In genomic region chr10:6589287-6590094, GRCh38 we compare ENCODE assay signal across 26 cellular contexts. TPM values are rescaled to one million over a fixed set of nuclear protein-coding genes. Genes with fewer than 3 reads are reported as not detected.
DNase-seq lines count a peak whose midpoint lies in the region; ATAC-seq, FAIRE-seq and TF ChIP-seq lines count a peak whose summit lies in the region.
"Had no signal": no experiment of that assay in that cellular context is flagged by ENCODE, and none has a peak within 500 bp of the region (broad histone marks: within the 10 kb centered on the region; RNA-seq: fewer than 3 reads in every experiment).

No MANE protein-coding gene starts in this region.

- H3K27me3 Mint-ChIP-seq in activated T-cell treated with anti-CD3 and anti-CD28 coated beads, Interleukin-2, amount 50 U/mL, for 24 hours = no peaks in the 10 kb centered on the region
- no peaks in the 10 kb centered on the region for H3K27me3 Mint-ChIP-seq in activated naive CD8-positive, alpha-beta T cell treated with anti-CD3 and anti-CD28 coated beads, Interleukin-2, amount 10 ng/mL, durations not matched to agents 7 days and 5 days

- H3K9me2 ChIP-seq in Karpas-422 (replicated peaks; ENCODE audit: insufficient read depth, low read length) = no peaks in the 10 kb centered on the region

- no peak overlapping the region for H3K4me2 ChIP-seq in Karpas-422 (ENCODE audit: low read depth, low read length, poor library complexity, severe bottlenecking)

- no peak for FAIRE-seq in small intestine (lab: Jason Lieb, UNC)

- no peaks in the 10 kb centered on the region for H3K27me3 ChIP-seq in Karpas-422 (ENCODE audit: low read length)
- H3K27me3 ChIP-seq in psoas muscle (ENCODE audit: insufficient read depth in 3 of 3, low read length in 2 of 3) = no peaks in the 10 kb centered on the region
- H3K27me3 ChIP-seq in small intestine (ENCODE audit: control insufficient read depth in 2 of 2, insufficient read depth in 2 of 2, low read length in 2 of 2) = no peaks in the 10 kb centered on the region
- H3K27me3 ChIP-seq: transverse colon had no signal

- intact Hi-C loops in psoas muscle (cut with DNase I) = no loop called here

- H3K9me3 Mint-ChIP-seq in activated T-cell treated with anti-CD3 and anti-CD28 coated beads, Interleukin-2, amount 50 U/mL, for 24 hours = no peaks in the 10 kb centered on the region
- no peaks in the 10 kb centered on the region for H3K9me3 Mint-ChIP-seq in activated naive CD8-positive, alpha-beta T cell treated with anti-CD3 and anti-CD28 coated beads, Interleukin-2, amount 10 ng/mL, durations not matched to agents 7 days and 5 days
- H3K9me3 Mint-ChIP-seq: brain, H9, IgD-negative memory B cell had no signal

- H3K27ac ChIP-seq in Karpas-422 (ENCODE audit: low read length) = no peak overlapping the region
- H3K27ac ChIP-seq in psoas muscle = no peak overlapping the region
- no peak overlapping the region for H3K27ac ChIP-seq in small intestine (ENCODE audit: low read depth in 1 of 2, low read length in 1 of 2)
- H3K27ac ChIP-seq: transverse colon, VCaP had no signal

- H3K4me1 Mint-ChIP-seq in activated T-cell treated with anti-CD3 and anti-CD28 coated beads, Interleukin-2, amount 50 U/mL, for 24 hours (ENCODE audit: low read depth) = peaks cover 97% of the 10 kb centered on the region
- peaks cover 78% of the 10 kb centered on the region for H3K4me1 Mint-ChIP-seq in activated naive CD8-positive, alpha-beta T cell treated with anti-CD3 and anti-CD28 coated beads, Interleukin-2, amount 10 ng/mL, durations not matched to agents 7 days and 5 days
- H3K4me1 Mint-ChIP-seq: nephron had no signal

- H3K36me3 Mint-ChIP-seq in activated T-cell treated with anti-CD3 and anti-CD28 coated beads, Interleukin-2, amount 50 U/mL, for 24 hours (ENCODE audit: low read depth) = peaks cover 93% of the 10 kb centered on the region
- peaks cover 65% of the 10 kb centered on the region for H3K36me3 Mint-ChIP-seq in activated naive CD8-positive, alpha-beta T cell treated with anti-CD3 and anti-CD28 coated beads, Interleukin-2, amount 10 ng/mL, durations not matched to agents 7 days and 5 days
- H3K36me3 Mint-ChIP-seq: brain, IgD-negative memory B cell had no signal

- H3K27ac Mint-ChIP-seq in activated T-cell treated with anti-CD3 and anti-CD28 coated beads, Interleukin-2, amount 50 U/mL, for 24 hours = peak overlapping the region; percentile 95
- H3K27ac Mint-ChIP-seq in activated naive CD8-positive, alpha-beta T cell treated with anti-CD3 and anti-CD28 coated beads, Interleukin-2, amount 10 ng/mL, durations not matched to agents 7 days and 5 days = peak overlapping the region; percentile 83
- H3K27ac Mint-ChIP-seq: brain, H9, IgD-negative memory B cell, nephron had no signal

- 59 to 64% (median 60%) methylated on average over 11 of the region's 11 CpGs for WGBS in psoas muscle, 3 donors
- 72 to 87% (median 81%) methylated on average over 11 of the region's 11 CpGs for WGBS in small intestine, 3 donors

- H4K20me1 ChIP-seq in Karpas-422 (ENCODE audit: insufficient read depth, low read depth, low read length) = no peaks in the 10 kb centered on the region

- no peak for TF ChIP-seq CTCF in psoas muscle (IDR thresholded peaks at IDR 0.05)

- no peak overlapping the region for H3K4me3 ChIP-seq in Karpas-422 (ENCODE audit: low read length)
- H3K4me3 ChIP-seq in psoas muscle = no peak overlapping the region
- H3K4me3 ChIP-seq in small intestine (ENCODE audit: low read depth in 1 of 2, low read length in 2 of 2) = no peak overlapping the region
- H3K4me3 ChIP-seq: transverse colon had no signal

- no peaks in the 10 kb centered on the region for H3K36me3 ChIP-seq in Karpas-422 (ENCODE audit: insufficient read depth, low read length)
- peaks cover 0 to 65% of the 10 kb centered on the region in 2 donors for H3K36me3 ChIP-seq in psoas muscle (ENCODE audit: insufficient read depth in 1 of 2, low read depth in 1 of 2)
- no peaks in the 10 kb centered on the region for H3K36me3 ChIP-seq in small intestine (ENCODE audit: control insufficient read depth in 2 of 2, insufficient read depth in 2 of 2, low read length in 2 of 2)
- H3K36me3 ChIP-seq: transverse colon had no signal

- no peak for ATAC-seq in activated naive CD8-positive, alpha-beta T cell treated with anti-CD3 and anti-CD28 coated beads, Interleukin-2, amount 10 ng/mL, durations not matched to agents 7 days and 5 days (ENCODE audit: low read depth)
- ATAC-seq in psoas muscle = peak; percentile 72 to 87 (median 80)

- H3K4me1 ChIP-seq in Karpas-422 (ENCODE audit: low read length) (no peaks in the 10 kb centered on the region), psoas muscle (peaks cover 24% of the 10 kb centered on the region), small intestine (ENCODE audit: control insufficient read depth in 2 of 2, insufficient read depth in 1 of 2, low read depth in 1 of 2, low read length in 1 of 2) (no peaks in the 10 kb centered on the region)
- H3K4me1 ChIP-seq: transverse colon had no signal

- H3K9me3 ChIP-seq in Karpas-422 (ENCODE audit: low read length) = no peaks in the 10 kb centered on the region
- no peaks in the 10 kb centered on the region for H3K9me3 ChIP-seq in psoas muscle
- no peaks in the 10 kb centered on the region for H3K9me3 ChIP-seq in small intestine (ENCODE audit: control insufficient read depth, low read depth)
- H3K9me3 ChIP-seq: transverse colon had no signal

- H2AFZ ChIP-seq in Karpas-422 (ENCODE audit: low read length) = no peak overlapping the region

- no peaks in the 10 kb centered on the region for H3K79me2 ChIP-seq in Karpas-422 (ENCODE audit: low read length)

- H3K9ac ChIP-seq in Karpas-422 (ENCODE audit: low read length) = no peak overlapping the region

- H3K4me3 Mint-ChIP-seq in activated T-cell treated with anti-CD3 and anti-CD28 coated beads, Interleukin-2, amount 50 U/mL, for 24 hours = no peak overlapping the region
- H3K4me3 Mint-ChIP-seq in activated naive CD8-positive, alpha-beta T cell treated with anti-CD3 and anti-CD28 coated beads, Interleukin-2, amount 10 ng/mL, durations not matched to agents 7 days and 5 days = peak overlapping the region; percentile 79
- H3K4me3 Mint-ChIP-seq: brain, H9, IgD-negative memory B cell, nephron had no signal

- POLR2A ChIA-PET in activated naive CD8-positive, alpha-beta T cell treated with anti-CD3 and anti-CD28 coated beads, Interleukin-2, amount 10 ng/mL, durations not matched to agents 7 days and 5 days (lab: Charles Lee) = interaction anchor here (1.4 to 16.7 kb wide), 2 partner anchors 9 to 12 kb away, joined by 11 to 382 read pairs; partner anchors contain the start of gene PRKCQ

- DNase-seq in activated T-cell treated with anti-CD3 and anti-CD28 coated beads, Interleukin-2, amount 50 U/mL, for 24 hours = no peak
- DNase-seq in activated T-cell treated with anti-CD3 and anti-CD28 coated beads for 4 hours = no peak
- peak; percentile 26 for DNase-seq in Karpas-422
- no peak for DNase-seq in activated naive CD8-positive, alpha-beta T cell treated with anti-CD3 and anti-CD28 coated beads, Interleukin-2, amount 10 ng/mL, durations not matched to agents 7 days and 5 days
- DNase-seq in psoas muscle = no peak
- no peak for DNase-seq in ecto neural progenitor cell (ENCODE audit: low spot score)
- DNase-seq in small intestine = no peak
- DNase-seq: activated CD4-positive, alpha-beta T cell treated with anti-CD3 and anti-CD28 coated beads, Interleukin-2, amount 50 U/mL, for 4 hours; Calu3; DMS79 treated with DMSO at 0.1 percent for 48 hours; GF-D8; H9; islet precursor cell; midbrain; NCI-H1048; NCI-H187; NCI-H2171; NCI-H510A; RPMI8226; transverse colon had no signal

RNA-seq across cellular contexts. Expression of gene PRKCQ, which starts 9.4 kb away (rescaled TPM):
- not detected in 2 replicates for total RNA-seq in Karpas-422 (2014; rRNA removed; shearing (Covaris generic); ENCODE audit: low replicate concordance)
- total RNA-seq in activated naive CD8-positive, alpha-beta T cell treated with anti-CD3 and anti-CD28 coated beads, Interleukin-2, amount 10 ng/mL, durations not matched to agents 7 days and 5 days = 10 to 100 TPM; 61.2 to 61.8 TPM
- total RNA-seq in psoas muscle = 10 to 100 TPM; 17.9 to 76.3 (median 65.6) TPM
- polyA plus RNA-seq in psoas muscle = 10 to 100 TPM in 2 of 3 donors, 1 to 10 TPM in 1; 6.6 to 33.8 (median 23.9) TPM
- polyA plus RNA-seq in small intestine = 1 to 10 TPM in 2 of 3 donors, under 1 TPM in 1; 0.91 to 1.4 (median 1.3) TPM
- total RNA-seq: osteoblast, SK-MEL-5 had no signal

Comparison
In these comparisons a context has a peak if more than half of its experiments do, and no peak if none do; other contexts are left out.
1. RNA of gene PRKCQ, which starts 9.4 kb away (total RNA-seq): 17.9 to 76.3 TPM in psoas muscle and 61.2 to 61.8 TPM in activated naive CD8-positive, alpha-beta T cell treated with anti-CD3 and anti-CD28 coated beads, Interleukin-2, amount 10 ng/mL, durations not matched to agents 7 days and 5 days; not detected in Karpas-422; every median in the first group is over 10 times any median in the second.